23 cellular contexts compared by ENCODE assay signal in genomic region chr7:124550036-124550435, GRCh38.
DNase-seq lines count a peak whose midpoint lies in the region; ATAC-seq and TF ChIP-seq lines count a peak whose summit lies in the region.
"Had no signal": no experiment of that assay in that cellular context is flagged by ENCODE, and none has a peak within 500 bp of the region (broad histone marks: within the 10 kb centered on the region; RNA-seq: fewer than 3 reads in every experiment).

No MANE protein-coding gene starts in this region.

- no peaks in the 10 kb centered on the region for H3K4me1 ChIP-seq in gastrocnemius medialis
- H3K4me1 ChIP-seq: esophagus squamous epithelium, heart left ventricle had no signal

- H3K27me3 ChIP-seq in gastrocnemius medialis, result no peaks in the 10 kb centered on the region
- H3K27me3 ChIP-seq: cardiac muscle cell, esophagus squamous epithelium, heart left ventricle had no signal

- intact Hi-C loops in gastrocnemius medialis (cut with DNase I; ENCODE audit: low total_unique reads), result no loop called here

- H3K4me3 ChIP-seq in gastrocnemius medialis, result no peak overlapping the region
- H3K4me3 ChIP-seq: cardiac muscle cell, heart left ventricle, SK-N-MC had no signal

- no peaks in the 10 kb centered on the region for H3K36me3 ChIP-seq in gastrocnemius medialis
- H3K36me3 ChIP-seq: cardiac muscle cell, esophagus squamous epithelium, heart left ventricle had no signal

- DNase-seq in GM04504 (ENCODE audit: low read depth) (peak; percentile 32), NCI-H82 (lab: John Stamatoyannopoulos, UW) (peak; percentile 96), fibroblast of gingiva (ENCODE audit: low read depth) (peak; percentile 1), pons (ENCODE audit: low spot score) (peak; percentile 12), middle frontal gyrus (ENCODE audit: extremely low spot score, low spot score) (no peak), gastrocnemius medialis (no peak)
- no peak for DNase-seq in activated CD4-positive, CD25-positive, alpha-beta regulatory T cell treated with anti-CD3 and anti-CD28 coated beads, Interleukin-2, amount 50 U/mL, for 72 hours
- DNase-seq: activated CD4-positive, alpha-beta T cell treated with anti-CD3 and anti-CD28 coated beads, Interleukin-2, amount 50 U/mL, for 1 hour; activated naive CD4-positive, alpha-beta T cell treated with anti-CD3 and anti-CD28 coated beads, Interleukin-2, amount 50 U/mL, for 16 hours; AML-193; aorta; CD8-positive, alpha-beta memory T cell; DMS53; esophagus squamous epithelium; heart left ventricle; NCI-H1105 treated with DMSO at 0.1 percent for 48 hours; NCI-H446; nucleus accumbens; T-helper 2 cell; trophoblast cell had no signal

- H3K27ac ChIP-seq in gastrocnemius medialis, result no peak overlapping the region
- H3K27ac ChIP-seq: cardiac muscle cell, heart left ventricle, SK-N-MC had no signal

- no peak for TF ChIP-seq CTCF in gastrocnemius medialis (IDR thresholded peaks at IDR 0.05 in 4 of 5, conservative IDR thresholded peaks at IDR 0.05 in 1 of 5)

- in situ Hi-C loops in gastrocnemius medialis (cut with MboI; ENCODE audit: low sequenced_read_pairs in 4 of 4), result no loop called here

- no peaks in the 10 kb centered on the region for H3K9me3 ChIP-seq in gastrocnemius medialis
- H3K9me3 ChIP-seq: esophagus squamous epithelium, heart left ventricle had no signal

- no peak for TF ChIP-seq POLR2A in gastrocnemius medialis (IDR thresholded peaks at IDR 0.05)

- no peak for ATAC-seq in GM21825 (IDR thresholded peaks at IDR 0.05; ENCODE audit: unreplicated experiment)
- ATAC-seq in gastrocnemius medialis, result no peak
- ATAC-seq: heart left ventricle had no signal

Comparison
In these comparisons a context has a peak if more than half of its experiments do, and no peak if none do; other contexts are left out.
1. DNase-seq: peak in GM04504 (single experiment), NCI-H82 (single experiment), fibroblast of gingiva (single experiment) and pons (single experiment); none in middle frontal gyrus (single experiment), activated CD4-positive, CD25-positive, alpha-beta regulatory T cell treated with anti-CD3 and anti-CD28 coated beads, Interleukin-2, amount 50 U/mL, for 72 hours (single experiment) and gastrocnemius medialis (0 of 2).